ENCODE assay signal across 18 cellular contexts in genomic region chr3:71780430-71780829, GRCh38. TPM values are rescaled to one million over a fixed set of nuclear protein-coding genes. Genes with fewer than 3 reads are reported as not detected.
DNase-seq lines count a peak whose midpoint lies in the region; ATAC-seq and TF ChIP-seq lines count a peak whose summit lies in the region.
"Had no signal": no experiment of that assay in that cellular context is flagged by ENCODE, and none has a peak within 500 bp of the region (broad histone marks: within the 10 kb centered on the region; RNA-seq: fewer than 3 reads in every experiment).

No MANE protein-coding gene starts in this region.

- CTCF ChIA-PET in activated CD4-positive, alpha-beta memory T cell treated with anti-CD3 and anti-CD28 coated beads, Interleukin-2, amount 10 ng/mL, durations not matched to agents 7 days and 5 days (lab: Charles Lee), result interaction anchor here (0.6 to 2.9 kb wide), 4 partner anchors 9 to 1002 kb away, joined by 3 to 10 read pairs (median 4); no protein-coding TSS in a partner anchor
- CTCF ChIA-PET in activated CD4-positive, alpha-beta memory T cell treated with anti-CD3 and anti-CD28 coated beads for 36 hours (lab: Charles Lee), result interaction anchor here (2.4 to 4.4 kb wide), 2 partner anchors 51 to 69 kb away, joined by 6 to 22 read pairs; no protein-coding TSS in a partner anchor

- H2BK20ac ChIP-seq in H9 (ENCODE audit: low read depth, low read length, poor library complexity, severe bottlenecking), result no peak overlapping the region

- H3K4me3 ChIP-seq in SK-N-MC (no peak overlapping the region), iPS-20b (ENCODE audit: low read length) (peak overlapping the region; percentile 10; the same call in 1 of the 2 replicates)

- H3K9ac ChIP-seq in H9 (ENCODE audit: extremely low read depth, insufficient read length, low read length), result no peak overlapping the region
- H3K9ac ChIP-seq in SK-N-MC (ENCODE audit: insufficient read length), result no peak overlapping the region
- 0 out of 2 replicates have a peak overlapping the region, but pooled peaks have one; percentile 5 for H3K9ac ChIP-seq in iPS-20b (ENCODE audit: low read depth, low read length)

- H3K9me3 Mint-ChIP-seq in activated CD4-positive, alpha-beta memory T cell treated with anti-CD3 and anti-CD28 coated beads, Interleukin-2, amount 10 ng/mL, durations not matched to agents 7 days and 5 days, result no peaks in the 10 kb centered on the region
- H3K9me3 Mint-ChIP-seq in activated CD4-positive, alpha-beta memory T cell treated with anti-CD3 and anti-CD28 coated beads for 36 hours, result no peaks in the 10 kb centered on the region
- H3K9me3 Mint-ChIP-seq in H9, result no peaks in the 10 kb centered on the region
- H3K9me3 Mint-ChIP-seq: CD8-positive, alpha-beta memory T cell had no signal

- no peak overlapping the region for H2BK12ac ChIP-seq in H9 (ENCODE audit: insufficient read length, low read depth, low read length)

- intact Hi-C loops in activated CD4-positive, alpha-beta memory T cell treated with anti-CD3 and anti-CD28 coated beads for 36 hours (cut with micrococcal nuclease), result no loop called here

- H3K23ac ChIP-seq in H9 (ENCODE audit: insufficient read length, low read depth, low read length), result no peak overlapping the region

- H4K20me1 ChIP-seq in H9 (ENCODE audit: control insufficient read depth, insufficient read depth, insufficient read length), result no peaks in the 10 kb centered on the region

- no peaks in the 10 kb centered on the region for H3K9me3 ChIP-seq in H9 (ENCODE audit: control insufficient read depth, low read depth, low read length)
- no peaks in the 10 kb centered on the region for H3K9me3 ChIP-seq in SK-N-MC (ENCODE audit: low read depth, low read length)
- H3K9me3 ChIP-seq in iPS-20b (ENCODE audit: insufficient read depth, low read depth, low read length), result no peaks in the 10 kb centered on the region
- H3K9me3 ChIP-seq: BE2C had no signal

- no peak overlapping the region for H3K18ac ChIP-seq in H9 (ENCODE audit: insufficient read length, low read depth, low read length)

- H3K56ac ChIP-seq in H9 (ENCODE audit: insufficient read length, low read depth, low read length), result no peak overlapping the region

- H2BK5ac ChIP-seq in H9 (ENCODE audit: insufficient read length, low read length), result no peak overlapping the region

- DNase-seq in activated CD4-positive, alpha-beta memory T cell treated with anti-CD3 and anti-CD28 coated beads, Interleukin-2, amount 10 ng/mL, durations not matched to agents 7 days and 5 days, result no peak
- no peak for DNase-seq in activated CD4-positive, alpha-beta memory T cell treated with anti-CD3 and anti-CD28 coated beads for 36 hours
- DNase-seq in H9 (no peak), SK-N-MC (ENCODE audit: low read depth, low spot score) (no peak), dedifferentiated amniotic fluid mesenchymal stem cell (ENCODE audit: extremely low spot score) (no peak), T-helper 1 cell (no peak)
- DNase-seq: BE2C, DMS79, HCEC 1CT, NCI-H1417 treated with DMSO at 0.1 percent for 48 hours, NCI-H2029, NCI-H345, NCI-H526 had no signal

- whole genome bisulfite sequencing in H9 (ENCODE audit: extremely low coverage, insufficient read length, low lambda C conversion rate), result no CpG with 5 or more reads among the region's 4 CpGs

- H4K91ac ChIP-seq in H9 (ENCODE audit: insufficient read length, low read depth, low read length), result no peak overlapping the region

- H2BK120ac ChIP-seq in H9 (ENCODE audit: low read depth, low read length, poor library complexity, severe bottlenecking), result no peak overlapping the region

- H3K27ac ChIP-seq in H9 (ENCODE audit: insufficient read length, low read depth, low read length) (peak overlapping the region; percentile 12), SK-N-MC (peak overlapping the region; percentile 54; the same call in 1 of the 2 replicates), iPS-20b (ENCODE audit: low read length) (no peak overlapping the region)

- peaks cover 63% of the 10 kb centered on the region for H3K4me1 Mint-ChIP-seq in activated CD4-positive, alpha-beta memory T cell treated with anti-CD3 and anti-CD28 coated beads, Interleukin-2, amount 10 ng/mL, durations not matched to agents 7 days and 5 days
- peaks cover 17% of the 10 kb centered on the region for H3K4me1 Mint-ChIP-seq in activated CD4-positive, alpha-beta memory T cell treated with anti-CD3 and anti-CD28 coated beads for 36 hours (ENCODE audit: low read depth)
- H3K4me1 Mint-ChIP-seq in H9, result peaks cover 33 to 36% of the 10 kb centered on the region in 2 experiments

- H2AK5ac ChIP-seq in H9 (ENCODE audit: insufficient read length, low read length), result no peak overlapping the region

- H3K27me3 ChIP-seq in H9 (ENCODE audit: insufficient read depth, low read length) (peaks cover 12% of the 10 kb centered on the region; the same call in 1 of the 2 replicates), iPS-20b (ENCODE audit: insufficient read depth, low read length) (peaks cover 51% of the 10 kb centered on the region)

- H3K27ac Mint-ChIP-seq in activated CD4-positive, alpha-beta memory T cell treated with anti-CD3 and anti-CD28 coated beads, Interleukin-2, amount 10 ng/mL, durations not matched to agents 7 days and 5 days, result peak overlapping the region; percentile 77
- H3K27ac Mint-ChIP-seq in activated CD4-positive, alpha-beta memory T cell treated with anti-CD3 and anti-CD28 coated beads for 36 hours, result no peak overlapping the region
- H3K27ac Mint-ChIP-seq in H9, result peak overlapping the region in 1 of 3 experiments; percentile 75; a peak in 2 of 7 replicates

- H3K4ac ChIP-seq in H9 (ENCODE audit: low read depth, low read length), result no peak overlapping the region

- H3K36me3 Mint-ChIP-seq in activated CD4-positive, alpha-beta memory T cell treated with anti-CD3 and anti-CD28 coated beads, Interleukin-2, amount 10 ng/mL, durations not matched to agents 7 days and 5 days (ENCODE audit: low read depth), result no peaks in the 10 kb centered on the region
- no peaks in the 10 kb centered on the region for H3K36me3 Mint-ChIP-seq in activated CD4-positive, alpha-beta memory T cell treated with anti-CD3 and anti-CD28 coated beads for 36 hours
- H3K36me3 Mint-ChIP-seq in H9 (ENCODE audit: insufficient read depth in 1 of 3, low read depth in 3 of 3), result no peaks in the 10 kb centered on the region
- H3K36me3 Mint-ChIP-seq: CD8-positive, alpha-beta memory T cell had no signal

- no peak overlapping the region for H3K4me2 ChIP-seq in H9 (ENCODE audit: insufficient read depth, insufficient read length, low read length)

- ATAC-seq in GM21717 (IDR thresholded peaks at IDR 0.05; ENCODE audit: unreplicated experiment), result no peak
- ATAC-seq: Panc1 had no signal

- H3K36me3 ChIP-seq in SK-N-MC (ENCODE audit: insufficient read depth, low read length) (no peaks in the 10 kb centered on the region; the same call in 1 of the 2 replicates), iPS-20b (ENCODE audit: insufficient read depth, low read depth, low read length) (no peaks in the 10 kb centered on the region)
- H3K36me3 ChIP-seq: BE2C had no signal

- H3K23me2 ChIP-seq in H9 (ENCODE audit: insufficient read length, low read depth, low read length, poor library complexity, severe bottlenecking), result no peaks in the 10 kb centered on the region

- POLR2A ChIA-PET in activated CD4-positive, alpha-beta memory T cell treated with anti-CD3 and anti-CD28 coated beads, Interleukin-2, amount 10 ng/mL, durations not matched to agents 7 days and 5 days (lab: Charles Lee), result interaction anchor here (0.6 to 1.4 kb wide), 3 partner anchors 18 to 56 kb away, joined by 3 read pairs; no protein-coding TSS in a partner anchor
- POLR2A ChIA-PET in activated CD4-positive, alpha-beta memory T cell treated with anti-CD3 and anti-CD28 coated beads for 36 hours (lab: Charles Lee), result no interaction called here

- no peak overlapping the region for H2BK15ac ChIP-seq in H9 (ENCODE audit: low read depth, low read length)

- H4K8ac ChIP-seq in H9 (replicated peaks; ENCODE audit: insufficient read length, low read depth, low read length), result no peak overlapping the region

- H4K5ac ChIP-seq in H9 (ENCODE audit: insufficient read length, low read depth, low read length), result no peak overlapping the region

- no peak overlapping the region for H2AFZ ChIP-seq in H9 (ENCODE audit: low read length)

- no peaks in the 10 kb centered on the region for H3K79me2 ChIP-seq in H9 (ENCODE audit: insufficient read depth, low read length)

- peaks cover 36% of the 10 kb centered on the region for H3K27me3 Mint-ChIP-seq in activated CD4-positive, alpha-beta memory T cell treated with anti-CD3 and anti-CD28 coated beads, Interleukin-2, amount 10 ng/mL, durations not matched to agents 7 days and 5 days
- H3K27me3 Mint-ChIP-seq in activated CD4-positive, alpha-beta memory T cell treated with anti-CD3 and anti-CD28 coated beads for 36 hours, result peaks cover 53% of the 10 kb centered on the region
- H3K27me3 Mint-ChIP-seq in H9 (ENCODE audit: low read depth), result peaks cover 38% of the 10 kb centered on the region

- H3T11ph ChIP-seq in H9 (ENCODE audit: low read length), result no peak overlapping the region

- H3K4me1 ChIP-seq in H9 (ENCODE audit: insufficient read depth, low read length), result peaks cover 4% of the 10 kb centered on the region; the same call in 1 of the 2 replicates
- H3K4me1 ChIP-seq in iPS-20b (ENCODE audit: insufficient read depth, low read length), result peaks cover 44% of the 10 kb centered on the region
- H3K4me1 ChIP-seq: BE2C had no signal

- no peak overlapping the region for H3K14ac ChIP-seq in H9 (ENCODE audit: insufficient read depth, low read length)

- no peak for TF ChIP-seq CTCF in H9 (conservative IDR thresholded peaks at IDR 0.05)

- no peaks in the 10 kb centered on the region for H3K79me1 ChIP-seq in H9 (ENCODE audit: insufficient read depth, low read depth, low read length, poor library complexity, severe bottlenecking)

- H3K4me3 Mint-ChIP-seq in activated CD4-positive, alpha-beta memory T cell treated with anti-CD3 and anti-CD28 coated beads, Interleukin-2, amount 10 ng/mL, durations not matched to agents 7 days and 5 days, result no peak overlapping the region
- H3K4me3 Mint-ChIP-seq in activated CD4-positive, alpha-beta memory T cell treated with anti-CD3 and anti-CD28 coated beads for 36 hours, result no peak overlapping the region
- peak overlapping the region in 1 of 2 experiments; percentile 36; a peak in 1 of 5 replicates for H3K4me3 Mint-ChIP-seq in H9

RNA-seq across cellular contexts. Expression of gene PROK2, which starts 4.5 kb away (rescaled TPM):
- total RNA-seq in activated CD4-positive, alpha-beta memory T cell treated with anti-CD3 and anti-CD28 coated beads, Interleukin-2, amount 10 ng/mL, durations not matched to agents 7 days and 5 days, result 1 to 10 TPM; 2.5 to 2.8 TPM
- total RNA-seq in activated CD4-positive, alpha-beta memory T cell treated with anti-CD3 and anti-CD28 coated beads for 36 hours, result under 1 TPM; 0.26 to 0.44 TPM
- total RNA-seq in H9 (2021), result 1.4 and 1.7 TPM in 2 replicates
- total RNA-seq: SK-MEL-5 had no signal

RNA-seq across cellular contexts. Expression of gene GPR27, which starts 26.8 kb away (rescaled TPM):
- total RNA-seq in activated CD4-positive, alpha-beta memory T cell treated with anti-CD3 and anti-CD28 coated beads, Interleukin-2, amount 10 ng/mL, durations not matched to agents 7 days and 5 days, result 1 to 10 TPM; 3.0 to 3.1 TPM
- total RNA-seq in activated CD4-positive, alpha-beta memory T cell treated with anti-CD3 and anti-CD28 coated beads for 36 hours, result 1 to 10 TPM; 1.2 to 1.3 TPM
- total RNA-seq in H9 (2021), result 15.5 and 17.7 TPM in 2 replicates

RNA-seq across cellular contexts. Expression of gene EIF4E3, which starts 55.2 kb away (rescaled TPM):
- 10 to 100 TPM; 76.9 TPM for total RNA-seq in activated CD4-positive, alpha-beta memory T cell treated with anti-CD3 and anti-CD28 coated beads, Interleukin-2, amount 10 ng/mL, durations not matched to agents 7 days and 5 days
- 10 to 100 TPM; 36.7 to 37.6 TPM for total RNA-seq in activated CD4-positive, alpha-beta memory T cell treated with anti-CD3 and anti-CD28 coated beads for 36 hours
- total RNA-seq in H9 (2021), result 12.9 and 13.1 TPM in 2 replicates
